In the genomic region with DNA sequence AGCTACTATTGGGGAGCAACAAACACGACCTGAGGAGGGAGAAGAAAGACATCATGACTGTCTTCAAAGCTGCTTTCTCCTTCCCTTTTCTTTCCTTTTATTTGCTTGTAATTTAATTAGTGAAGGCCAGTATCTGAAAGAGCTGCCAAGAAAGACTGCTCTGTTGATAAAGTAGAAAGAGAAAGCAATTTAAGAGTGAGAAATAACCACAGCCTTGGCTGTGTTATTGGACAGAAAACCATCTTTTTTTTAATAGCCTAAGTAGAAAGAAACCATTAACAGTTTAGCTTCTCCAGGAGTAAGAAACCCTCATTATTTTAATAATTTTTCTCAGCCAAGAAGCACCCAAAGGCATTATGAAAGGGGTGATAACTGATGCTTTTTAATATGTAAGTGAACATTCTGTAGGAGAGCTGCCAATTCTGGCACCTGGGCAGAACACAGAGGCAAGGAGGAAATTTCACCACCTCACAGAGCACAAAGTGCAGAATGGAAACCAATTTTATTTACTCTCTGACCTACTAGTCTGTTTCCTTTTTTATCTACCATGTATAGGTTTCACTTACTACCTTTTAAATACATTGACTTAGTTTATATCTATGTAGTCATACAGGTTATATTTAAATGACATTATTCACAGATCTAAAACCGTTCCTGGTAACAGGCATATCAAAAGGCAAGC, we compare ENCODE assay signal across 22 cellular contexts.
DNase-seq lines count a peak whose midpoint lies in the region; ATAC-seq, FAIRE-seq and TF ChIP-seq lines count a peak whose summit lies in the region.
"Had no signal": no experiment of that assay in that cellular context is flagged by ENCODE, and none has a peak within 500 bp of the region (broad histone marks: within the 10 kb centered on the region; RNA-seq: fewer than 3 reads in every experiment).

No MANE protein-coding gene starts in this region.

- no TSS peak for BruUV-seq in OCI-LY7 (replicated peaks; lab: Mats Ljungman, UMichigan)

- CTCF ChIA-PET in OCI-LY7 (lab: Charles Lee; ENCODE audit: unreplicated experiment), result no interaction called here

- no peaks in the 10 kb centered on the region for H3K79me2 ChIP-seq in OCI-LY7 (ENCODE audit: insufficient read depth, low read depth, low read length)

- no peaks in the 10 kb centered on the region for H4K20me1 ChIP-seq in OCI-LY7 (ENCODE audit: insufficient read depth, low read length)
- H4K20me1 ChIP-seq: BLaER1 treated with 17β-estradiol and CSF1 and Interleukin-3, amounts not matched to agents 10 nM and 100 nM had no signal

- no peak overlapping the region for H3K4me3 ChIP-seq in OCI-LY7 (ENCODE audit: low read depth, low read length, poor library complexity, severe bottlenecking)
- H3K4me3 ChIP-seq: BLaER1 treated with 17β-estradiol and CSF1 and Interleukin-3, amounts not matched to agents 10 nM and 100 nM; suprapubic skin had no signal

- H3K27ac ChIP-seq in OCI-LY7 (ENCODE audit: low read depth, low read length, poor library complexity, severe bottlenecking), result no peak overlapping the region
- H3K27ac ChIP-seq: 22Rv1; BLaER1 treated with 17β-estradiol and CSF1 and Interleukin-3, amounts not matched to agents 10 nM and 100 nM; suprapubic skin had no signal

- no peaks in the 10 kb centered on the region for H3K4me1 ChIP-seq in OCI-LY7 (ENCODE audit: insufficient read depth, low read length, poor library complexity, severe bottlenecking)
- H3K4me1 ChIP-seq: BLaER1 treated with 17β-estradiol and CSF1 and Interleukin-3, amounts not matched to agents 10 nM and 100 nM had no signal

- FAIRE-seq in islet of Langerhans (lab: Jason Lieb, UNC), result peak; percentile 49
- FAIRE-seq: HepG2 had no signal

- DNase-seq in NCI-H1092 treated with DMSO at 0.1 percent for 48 hours (lab: John Stamatoyannopoulos, UW), result peak; percentile 15
- no peak for DNase-seq in NCI-H1092 (lab: John Stamatoyannopoulos, UW)
- DNase-seq in stimulated activated naive CD4-positive, alpha-beta T cell treated with Interleukin-2 at 50 U/mL for 16 hours (lab: John Stamatoyannopoulos, UW), result no peak
- no peak for DNase-seq in OCI-LY7 (ENCODE audit: low spot score)
- DNase-seq in NCI-H187 (lab: John Stamatoyannopoulos, UW), result no peak
- DNase-seq: activated CD4-positive, alpha-beta T cell treated with anti-CD3 and anti-CD28 coated beads, Interleukin-2, amount 10 ng/mL, durations not matched to agents 24 days and 14 days; activated T-cell treated with anti-CD3 and anti-CD28 coated beads, Interleukin-2, amount 50 U/mL, for 4 hours; DND-41; foreskin melanocyte; H9; mammary epithelial cell; NCI-H2227 treated with DMSO at 0.1 percent for 48 hours; SIG-M5; T-helper 9 cell had no signal

- ATAC-seq in GM21825 (IDR thresholded peaks at IDR 0.05; ENCODE audit: unreplicated experiment) (peak; percentile 57), HG03378 (IDR thresholded peaks at IDR 0.05; ENCODE audit: unreplicated experiment) (peak; percentile 52)
- ATAC-seq: activated T-cell treated with anti-CD3 and anti-CD28 coated beads, Interleukin-2, amount 50 U/mL, for 4 hours; HepG2; natural killer cell treated with Interleukin-12 subunit alpha and Interleukin-12 subunit beta and Interleukin-15 and Interleukin-18, amount 100 ng/mL, for 72 hours had no signal

- H3K36me3 ChIP-seq in OCI-LY7 (ENCODE audit: insufficient read depth, low read length), result no peaks in the 10 kb centered on the region
- H3K36me3 ChIP-seq: BLaER1 treated with 17β-estradiol and CSF1 and Interleukin-3, amounts not matched to agents 10 nM and 100 nM; suprapubic skin had no signal

- H3K4me2 ChIP-seq in OCI-LY7 (ENCODE audit: low read length), result no peak overlapping the region
- H3K4me2 ChIP-seq: BLaER1 treated with 17β-estradiol and CSF1 and Interleukin-3, amounts not matched to agents 10 nM and 100 nM had no signal

- POLR2A ChIA-PET in OCI-LY7 (lab: Charles Lee), result no interaction called here

- intact Hi-C loops in OCI-LY7 (cut with micrococcal nuclease; ENCODE audit: unreplicated experiment), result no loop called here

- 0 out of 2 replicates have a peak, but pooled peaks cover 6% of the 10 kb centered on the region for H3K9me3 ChIP-seq in OCI-LY7 (ENCODE audit: low read length)
- H3K9me3 ChIP-seq: BLaER1 treated with 17β-estradiol and CSF1 and Interleukin-3, amounts not matched to agents 10 nM and 100 nM; suprapubic skin had no signal

- TF ChIP-seq CTCF in OCI-LY7 (conservative IDR thresholded peaks at IDR 0.05; ENCODE audit: low read length), result no peak

- no peak overlapping the region for H2AFZ ChIP-seq in OCI-LY7 (ENCODE audit: low read length)

- H3K9me2 ChIP-seq in OCI-LY7 (ENCODE audit: insufficient read depth, low read length), result no peaks in the 10 kb centered on the region
